ENCODE assay signal across 26 cellular contexts in genomic region chr13:93450761-93451160, GRCh38.
"Had no signal": no experiment of that assay in that cellular context is flagged by ENCODE, and none has a peak within 500 bp of the region (broad histone marks: within the 10 kb centered on the region; RNA-seq: fewer than 3 reads in every experiment).

No MANE protein-coding gene starts in this region.

- FAIRE-seq: pancreas had no signal

- H3K4me3 Mint-ChIP-seq: mesothelial cell of epicardium; naive B cell; natural killer cell; stimulated activated naive B cell treated with anti-CD40 and anti-IgM and Interleukin-4, amounts not matched to agents 10 μg/mL and 1 μg/mL and 100 μg/mL, for 72 hours had no signal

- H3K4me1 Mint-ChIP-seq: naive B cell; natural killer cell; stimulated activated naive B cell treated with anti-CD40 and anti-IgM and Interleukin-4, amounts not matched to agents 10 μg/mL and 1 μg/mL and 100 μg/mL, for 72 hours had no signal

- H3K4me3 ChIP-seq: left ventricle myocardium inferior, lung, pancreas, prostate gland, skin epidermis, stomach, testis, thyroid gland, transverse colon, upper lobe of left lung, vagina had no signal

- H3K9me3 ChIP-seq: left ventricle myocardium inferior, pancreas, prostate gland, testis, thyroid gland, transverse colon, upper lobe of left lung, vagina had no signal

- H3K27ac Mint-ChIP-seq: naive B cell; natural killer cell; stimulated activated naive B cell treated with anti-CD40 and anti-IgM and Interleukin-4, amounts not matched to agents 10 μg/mL and 1 μg/mL and 100 μg/mL, for 72 hours had no signal

- DNase-seq: hypothalamus; islet precursor cell; left ventricle myocardium inferior; mesendoderm; naive B cell; natural killer cell; pancreas; posterior cingulate gyrus; retina; right cardiac atrium; stimulated activated CD4-positive, alpha-beta T cell treated with anti-CD3 and anti-CD28 coated beads, Interleukin-12 subunit alpha, Interleukin-12 subunit beta, amount 100 ng/mL, for 4 hours; stimulated activated CD4-positive, alpha-beta T cell treated with anti-CD3 and anti-CD28 coated beads, Interleukin-15, amount 100 ng/mL, for 24 hours; stimulated activated CD4-positive, alpha-beta T cell treated with anti-CD3 and anti-CD28 coated beads, Interleukin-2, amount 100 ng/mL, for 24 hours; stimulated activated CD4-positive, alpha-beta T cell treated with anti-CD3 and anti-CD28 coated beads, Interleukin-4, amount 100 ng/mL, for 1 hour; stimulated activated naive B cell treated with anti-CD40 and anti-IgM and Interleukin-4, amounts not matched to agents 10 μg/mL and 1 μg/mL and 100 μg/mL, for 72 hours; stimulated activated naive CD8-positive, alpha-beta T cell treated with anti-CD3 and anti-CD28 coated beads, Interleukin-15, Interleukin-2, amounts not matched to agents 100 U/mL and 50 U/mL, for 24 hours; stomach; testis; thyroid gland; transverse colon; upper lobe of left lung had no signal

- H3K36me3 Mint-ChIP-seq: naive B cell; natural killer cell; stimulated activated naive B cell treated with anti-CD40 and anti-IgM and Interleukin-4, amounts not matched to agents 10 μg/mL and 1 μg/mL and 100 μg/mL, for 72 hours had no signal

- H3K27me3 Mint-ChIP-seq: naive B cell; stimulated activated naive B cell treated with anti-CD40 and anti-IgM and Interleukin-4, amounts not matched to agents 10 μg/mL and 1 μg/mL and 100 μg/mL, for 72 hours had no signal

- H3K27me3 ChIP-seq: pancreas, stomach, testis, thyroid gland, transverse colon, upper lobe of left lung, vagina had no signal

- H3K4me1 ChIP-seq: left ventricle myocardium inferior, pancreas, prostate gland, stomach, testis, thyroid gland, transverse colon, upper lobe of left lung, vagina had no signal

- H3K27ac ChIP-seq: left ventricle myocardium inferior, pancreas, prostate gland, skin epidermis, stomach, testis, thyroid gland, transverse colon, upper lobe of left lung, vagina had no signal

- H3K36me3 ChIP-seq: left ventricle myocardium inferior, pancreas, prostate gland, stomach, thyroid gland, transverse colon, upper lobe of left lung, vagina had no signal
